ENCODE assay signal across 15 cellular contexts in genomic region chr20:62539208-62539607, GRCh38.
DNase-seq lines count a peak whose midpoint lies in the region; ATAC-seq and FAIRE-seq lines count a peak whose summit lies in the region.
"Had no signal": no experiment of that assay in that cellular context is flagged by ENCODE, and none has a peak within 500 bp of the region (broad histone marks: within the 10 kb centered on the region; RNA-seq: fewer than 3 reads in every experiment).

No MANE protein-coding gene starts in this region.

- intact Hi-C loops in left colon (cut with DNase I, micrococcal nuclease) = no loop called here

- DNase-seq in DMS 273 treated with DMSO at 0.1 percent for 48 hours (lab: John Stamatoyannopoulos, UW) (peak; percentile 27), NCI-H446 treated with DMSO at 0.1 percent for 48 hours (lab: John Stamatoyannopoulos, UW) (peak; percentile 8), left colon (peak; percentile 26 to 66), GM19239 (ENCODE audit: insufficient read length, low spot score) (no peak), dermis blood vessel endothelial cell (no peak)
- DNase-seq: IMR-90, Kasumi-1, NCI-H2029 treated with DMSO at 0.1 percent for 48 hours had no signal

- H3K27me3 ChIP-seq in rectal smooth muscle tissue (ENCODE audit: control insufficient read depth, insufficient read depth, low read length) = no peaks in the 10 kb centered on the region

- no peak overlapping the region for H3K4me3 ChIP-seq in rectal smooth muscle tissue (ENCODE audit: low read length)
- H3K4me3 ChIP-seq: A549 had no signal

- no peak for FAIRE-seq in GM19239 (lab: Jason Lieb, UNC)
- FAIRE-seq: A549, GM18507 had no signal

- H3K27ac ChIP-seq in rectal smooth muscle tissue (ENCODE audit: low read depth, low read length) = peak overlapping the region; percentile 86
- H3K27ac ChIP-seq: A549, C4-2B had no signal

- peaks cover 26% of the 10 kb centered on the region for H3K4me1 ChIP-seq in rectal smooth muscle tissue (ENCODE audit: control insufficient read depth, insufficient read depth, low read length)
- H3K4me1 ChIP-seq: A549 had no signal

- H3K36me3 ChIP-seq in rectal smooth muscle tissue (ENCODE audit: control insufficient read depth, insufficient read depth, low read length) = no peaks in the 10 kb centered on the region

- H3K9ac ChIP-seq in rectal smooth muscle tissue (ENCODE audit: low read length) = no peak overlapping the region

- peak; percentile 63 for ATAC-seq in left colon
- ATAC-seq in GM21717 (IDR thresholded peaks at IDR 0.05; ENCODE audit: unreplicated experiment) = no peak
- no peak for ATAC-seq in GM21825 (IDR thresholded peaks at IDR 0.05; ENCODE audit: unreplicated experiment)
- ATAC-seq: A549, HCT116 had no signal

Comparison
In these comparisons a context has a peak if more than half of its experiments do, and no peak if none do; other contexts are left out.
1. DNase-seq: peak in DMS 273 treated with DMSO at 0.1 percent for 48 hours (single experiment), NCI-H446 treated with DMSO at 0.1 percent for 48 hours (single experiment) and left colon (2 of 2); none in GM19239 (single experiment) and dermis blood vessel endothelial cell (single experiment).